Comparison of ENCODE assay signal across 10 cellular contexts in genomic region chr3:59235221-59236012, GRCh38.
DNase-seq lines count a peak whose midpoint lies in the region; ATAC-seq, FAIRE-seq and TF ChIP-seq lines count a peak whose summit lies in the region.
"Had no signal": no experiment of that assay in that cellular context is flagged by ENCODE, and none has a peak within 500 bp of the region (broad histone marks: within the 10 kb centered on the region; RNA-seq: fewer than 3 reads in every experiment).

No MANE protein-coding gene starts in this region.

- no peaks in the 10 kb centered on the region for H3K36me3 ChIP-seq in stomach

- TF ChIP-seq EP300 in stomach (IDR thresholded peaks at IDR 0.05) = no peak

- no peaks in the 10 kb centered on the region for H3K27me3 ChIP-seq in stomach

- TF ChIP-seq CTCF in GM20000 (IDR thresholded peaks at IDR 0.05; ENCODE audit: extremely low read depth, missing control alignments) = no peak
- TF ChIP-seq CTCF in stomach (IDR thresholded peaks at IDR 0.05) = no peak

- intact Hi-C loops in stomach (cut with DNase I; ENCODE audit: low total_unique reads) = no loop called here

- no peak overlapping the region for H3K4me3 ChIP-seq in stomach

- peak; percentile 94 for ATAC-seq in HG03439 (IDR thresholded peaks at IDR 0.05; ENCODE audit: unreplicated experiment)

- FAIRE-seq in GM18507 (lab: Jason Lieb, UNC) = peak; percentile 88

- 46 to 66% (median 58%) methylated on average over 5 of the region's 5 CpGs for WGBS in stomach, 5 donors

- no peak for TF ChIP-seq POLR2A in stomach (IDR thresholded peaks at IDR 0.05)

- no peaks in the 10 kb centered on the region for H3K4me1 ChIP-seq in stomach

- peak overlapping the region; percentile 81 for H3K27ac ChIP-seq in epithelial cell of prostate
- no peak overlapping the region for H3K27ac ChIP-seq in stomach

- H3K9me3 ChIP-seq in stomach = peaks cover 4 to 10% (median 10%) of the 10 kb centered on the region in 4 donors
- H3K9me3 ChIP-seq: SK-N-SH had no signal

- DNase-seq in GM18507 (ENCODE audit: extremely low spot score, insufficient read length, low read depth) = peak; percentile 29
- peak; percentile 57 for DNase-seq in GM20000 (ENCODE audit: low spot score)
- no peak for DNase-seq in epithelial cell of prostate (ENCODE audit: low read depth, low spot score)
- no peak for DNase-seq in MV-4-11 (lab: John Stamatoyannopoulos, UW)
- no peak for DNase-seq in NCI-H1436 treated with DMSO at 0.1 percent for 48 hours (lab: John Stamatoyannopoulos, UW)
- DNase-seq in NCI-H1105 (lab: John Stamatoyannopoulos, UW) = no peak
- no peak for DNase-seq in stomach
- DNase-seq: SK-N-SH, trophoblast cell had no signal

Comparison
In these comparisons a context has a peak if more than half of its experiments do, and no peak if none do; other contexts are left out.
1. DNase-seq: peak in GM18507 (single experiment) and GM20000 (single experiment); none in epithelial cell of prostate (single experiment), MV-4-11 (single experiment), NCI-H1436 treated with DMSO at 0.1 percent for 48 hours (single experiment), NCI-H1105 (single experiment) and stomach (single experiment).